Comparison of ENCODE assay signal across 10 cellular contexts in genomic region chr17:49217651-49218413, GRCh38. TPM values are rescaled to one million over a fixed set of nuclear protein-coding genes. Genes with fewer than 3 reads are reported as not detected.
DNase-seq lines count a peak whose midpoint lies in the region; ATAC-seq and TF ChIP-seq lines count a peak whose summit lies in the region.
"Had no signal": no experiment of that assay in that cellular context is flagged by ENCODE, and none has a peak within 500 bp of the region (broad histone marks: within the 10 kb centered on the region; RNA-seq: fewer than 3 reads in every experiment).

No MANE protein-coding gene starts in this region.

- TF ChIP-seq POLR2A in esophagus muscularis mucosa (IDR thresholded peaks at IDR 0.05; ENCODE audit: low read depth), result no peak

- H3K9me3 Mint-ChIP-seq in effector memory CD8-positive, alpha-beta T cell, result no peaks in the 10 kb centered on the region

- TF ChIP-seq EP300 in esophagus muscularis mucosa (IDR thresholded peaks at IDR 0.05), result no peak

- no peaks in the 10 kb centered on the region for H3K9me3 ChIP-seq in esophagus muscularis mucosa

- WGBS in esophagus muscularis mucosa, result 70% methylated on average over 17 of the region's 17 CpGs

- peaks cover 76% of the 10 kb centered on the region for H3K36me3 Mint-ChIP-seq in effector memory CD8-positive, alpha-beta T cell (ENCODE audit: insufficient read depth)
- H3K36me3 Mint-ChIP-seq: brain had no signal

- DNase-seq in GM12865 (ENCODE audit: low read depth) (peak; percentile 94), T-helper 22 cell (ENCODE audit: low read depth) (peak; percentile 56), esophagus muscularis mucosa (ENCODE audit: extremely low spot score) (no peak), EL (no peak), NCI-H2196 treated with DMSO at 0.1 percent for 48 hours (lab: John Stamatoyannopoulos, UW; ENCODE audit: unreplicated experiment) (no peak)
- DNase-seq in effector memory CD8-positive, alpha-beta T cell, result peak; percentile 76 to 79 (median 77)
- peak; percentile 56 for DNase-seq in stimulated activated CD8-positive, alpha-beta memory T cell treated with anti-CD3 and anti-CD28 coated beads, Interleukin-12 subunit alpha, Interleukin-12 subunit beta, amount 100 ng/mL, for 1 hour (ENCODE audit: low read depth)

- H3K27ac ChIP-seq in esophagus muscularis mucosa (replicated peaks in 1 of 4), result peak overlapping the region in 2 of 4 donors; percentile 12 to 44
- H3K27ac ChIP-seq: parathyroid adenoma had no signal

- peak overlapping the region; percentile 89 to 93 for H3K27ac Mint-ChIP-seq in effector memory CD8-positive, alpha-beta T cell
- H3K27ac Mint-ChIP-seq: brain had no signal

- peak; percentile 50 for ATAC-seq in HG02642 (IDR thresholded peaks at IDR 0.05; ENCODE audit: poor library complexity, unreplicated experiment)
- ATAC-seq in effector memory CD8-positive, alpha-beta T cell (replicated peaks), result peak; percentile 81

- H3K4me3 ChIP-seq in GM12865 (ENCODE audit: low read depth, low read length) (no peak overlapping the region), esophagus muscularis mucosa (no peak overlapping the region)

- peaks cover 0 to 52% (median 5%) of the 10 kb centered on the region in 4 donors for H3K27me3 ChIP-seq in esophagus muscularis mucosa

- H3K27me3 Mint-ChIP-seq in effector memory CD8-positive, alpha-beta T cell, result no peaks in the 10 kb centered on the region

- peaks cover 67% of the 10 kb centered on the region in 2 donors for H3K4me1 Mint-ChIP-seq in effector memory CD8-positive, alpha-beta T cell (ENCODE audit: low read depth in 2 of 2)
- H3K4me1 Mint-ChIP-seq: brain had no signal

- H3K36me3 ChIP-seq in esophagus muscularis mucosa, result peaks cover 0 to 33% (median 2%) of the 10 kb centered on the region in 4 donors

- peak overlapping the region; percentile 87 to 99 for H3K4me3 Mint-ChIP-seq in effector memory CD8-positive, alpha-beta T cell
- H3K4me3 Mint-ChIP-seq: brain had no signal

- H3K4me1 ChIP-seq in esophagus muscularis mucosa, result peaks cover 22 to 50% (median 40%) of the 10 kb centered on the region in 4 donors
- H3K4me1 ChIP-seq: parathyroid adenoma had no signal

- TF ChIP-seq CTCF in GM12865 (IDR thresholded peaks at IDR 0.05; ENCODE audit: insufficient read depth, low read depth, low read length, missing control alignments) (no peak), esophagus muscularis mucosa (IDR thresholded peaks at IDR 0.05) (no peak)

- intact Hi-C loops in esophagus muscularis mucosa (cut with DNase I), result no loop called here

RNA-seq across cellular contexts. Expression of gene ABI3, which starts 7.3 kb away (rescaled TPM):
- 1 to 10 TPM; 3.3 to 8.9 (median 6.3) TPM for total RNA-seq in esophagus muscularis mucosa

RNA-seq across cellular contexts. Expression of gene GNGT2, which starts 7.5 kb away (rescaled TPM):
- total RNA-seq in esophagus muscularis mucosa, result 1 to 10 TPM in 2 of 4 donors, under 1 TPM in 1, not detected in 1; 0.97 to 2.2 (median 2.1) TPM

RNA-seq across cellular contexts. Expression of gene PHOSPHO1, which starts 12.8 kb away (rescaled TPM):
- total RNA-seq in esophagus muscularis mucosa, result 1 to 10 TPM in 3 of 4 donors, not detected in 1; 1.2 to 1.5 (median 1.4) TPM

Comparison
In these comparisons a context has a peak if more than half of its experiments do, and no peak if none do; other contexts are left out.
1. DNase-seq: peak in GM12865 (single experiment), T-helper 22 cell (single experiment), effector memory CD8-positive, alpha-beta T cell (3 of 3) and stimulated activated CD8-positive, alpha-beta memory T cell treated with anti-CD3 and anti-CD28 coated beads, Interleukin-12 subunit alpha, Interleukin-12 subunit beta, amount 100 ng/mL, for 1 hour (single experiment); none in esophagus muscularis mucosa (single experiment), EL (single experiment) and NCI-H2196 treated with DMSO at 0.1 percent for 48 hours (single experiment).